Comparison of ENCODE assay signal across 8 cellular contexts in the genomic region with DNA sequence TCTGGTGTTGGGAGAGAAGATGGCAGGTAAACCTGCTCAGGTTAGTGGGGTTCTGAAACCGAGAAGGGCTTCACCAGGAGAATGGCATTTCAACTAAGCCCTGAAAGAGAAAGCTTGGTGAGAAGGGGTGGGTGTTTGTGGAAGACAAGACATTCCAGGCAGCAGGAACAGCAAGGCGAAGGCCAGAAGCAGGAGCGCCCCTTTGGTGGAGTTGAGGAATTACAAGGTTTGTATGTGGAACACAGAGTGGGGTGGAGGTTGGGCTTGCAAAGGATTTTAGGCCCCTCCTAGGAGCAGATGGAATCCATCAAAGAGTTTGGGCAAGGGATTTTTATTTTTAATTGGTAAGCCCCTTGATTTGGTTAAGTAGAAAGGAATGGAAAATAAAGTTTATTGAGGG. TPM values are rescaled to one million over a fixed set of nuclear protein-coding genes. Genes with fewer than 3 reads are reported as not detected.
A peak's percentile ranks its signal among the peaks of the same experiment; 100 is the strongest.
DNase-seq lines count a peak whose midpoint lies in the region; ATAC-seq and TF ChIP-seq lines count a peak whose summit lies in the region.

No MANE protein-coding gene starts in this region.

- TF ChIP-seq CTCF in Caco-2 (IDR thresholded peaks at IDR 0.05; ENCODE audit: insufficient read depth in 1 of 2, low read depth in 1 of 2, low read length in 1 of 2, severe bottlenecking in 1 of 2, unreplicated experiment in 1 of 2): peak; percentile 65 to 67
- peak; percentile 71 for TF ChIP-seq CTCF in WERI-Rb-1 (IDR thresholded peaks at IDR 0.05; ENCODE audit: low read depth, low read length)
- TF ChIP-seq CTCF in right lobe of liver (IDR thresholded peaks at IDR 0.05): peak in 2 of 4 donors; percentile 13 to 30

- WGBS in right lobe of liver (ENCODE audit: insufficient coverage, low coverage, low lambda C conversion rate, missing lambda C conversion rate): 86% methylated on average over 3 of the region's 3 CpGs

- no peak overlapping the region for H3K4me3 Mint-ChIP-seq in Caco-2 (ENCODE audit: unreplicated experiment)
- no peak overlapping the region for H3K4me3 Mint-ChIP-seq in activated CD4-positive, alpha-beta T cell treated with anti-CD3 and anti-CD28 coated beads, Interleukin-2, amount 10 ng/mL, durations not matched to agents 7 days and 5 days

- H3K9me3 Mint-ChIP-seq in Caco-2 (ENCODE audit: unreplicated experiment): no peaks in the 10 kb centered on the region
- no peaks in the 10 kb centered on the region for H3K9me3 Mint-ChIP-seq in activated CD4-positive, alpha-beta T cell treated with anti-CD3 and anti-CD28 coated beads, Interleukin-2, amount 10 ng/mL, durations not matched to agents 7 days and 5 days

- H3K4me1 Mint-ChIP-seq in Caco-2 (ENCODE audit: low read depth, unreplicated experiment): peaks cover 7% of the 10 kb centered on the region
- H3K4me1 Mint-ChIP-seq in activated CD4-positive, alpha-beta T cell treated with anti-CD3 and anti-CD28 coated beads, Interleukin-2, amount 10 ng/mL, durations not matched to agents 7 days and 5 days: peaks cover 8% of the 10 kb centered on the region

- POLR2A ChIA-PET in Caco-2 (lab: Charles Lee): no interaction called here
- POLR2A ChIA-PET in activated CD4-positive, alpha-beta T cell treated with anti-CD3 and anti-CD28 coated beads, Interleukin-2, amount 10 ng/mL, durations not matched to agents 7 days and 5 days (lab: Charles Lee): no interaction called here

- H3K4me3 ChIP-seq in Caco-2 (ENCODE audit: low read depth, low read length) (no peak overlapping the region), WERI-Rb-1 (ENCODE audit: low read depth, low read length) (no peak overlapping the region), right lobe of liver (no peak overlapping the region)

- H3K27ac Mint-ChIP-seq in Caco-2 (ENCODE audit: unreplicated experiment): no peak overlapping the region
- no peak overlapping the region for H3K27ac Mint-ChIP-seq in activated CD4-positive, alpha-beta T cell treated with anti-CD3 and anti-CD28 coated beads, Interleukin-2, amount 10 ng/mL, durations not matched to agents 7 days and 5 days

- intact Hi-C loops in Caco-2 (cut with micrococcal nuclease; ENCODE audit: unreplicated experiment): no loop called here
- intact Hi-C loops in right lobe of liver (cut with DNase I): no loop called here

- CTCF ChIA-PET in Caco-2 (lab: Charles Lee): no interaction called here
- CTCF ChIA-PET in activated CD4-positive, alpha-beta T cell treated with anti-CD3 and anti-CD28 coated beads, Interleukin-2, amount 10 ng/mL, durations not matched to agents 7 days and 5 days (lab: Charles Lee): no interaction called here

- H3K4me1 ChIP-seq in Caco-2: no peaks in the 10 kb centered on the region
- peaks cover 0 to 10% (median 0%) of the 10 kb centered on the region in 4 donors for H3K4me1 ChIP-seq in right lobe of liver

- H3K36me3 ChIP-seq in Caco-2 (ENCODE audit: control insufficient read depth, insufficient read depth, low read length) (no peaks in the 10 kb centered on the region), WERI-Rb-1 (no peaks in the 10 kb centered on the region), right lobe of liver (no peaks in the 10 kb centered on the region)

- peak; percentile 56 to 67 for DNase-seq in Caco-2
- peak; percentile 26 for DNase-seq in HPDE6-E6E7 (ENCODE audit: extremely low spot score)
- peak; percentile 60 for DNase-seq in WERI-Rb-1
- DNase-seq in right lobe of liver: no peak
- DNase-seq in putamen (ENCODE audit: low spot score): no peak
- no peak for DNase-seq in activated CD4-positive, alpha-beta T cell treated with anti-CD3 and anti-CD28 coated beads, Interleukin-2, amount 10 ng/mL, durations not matched to agents 7 days and 5 days

- TF ChIP-seq POLR2A in right lobe of liver (IDR thresholded peaks at IDR 0.05): no peak

- H3K27me3 ChIP-seq in Caco-2 (replicated peaks; ENCODE audit: control insufficient read depth, insufficient read depth, low read length) (no peaks in the 10 kb centered on the region), WERI-Rb-1 (ENCODE audit: insufficient read depth, low read depth, severe bottlenecking) (no peaks in the 10 kb centered on the region), right lobe of liver (no peaks in the 10 kb centered on the region)

- H3K36me3 Mint-ChIP-seq in Caco-2 (ENCODE audit: insufficient read depth, unreplicated experiment): no peaks in the 10 kb centered on the region
- H3K36me3 Mint-ChIP-seq in activated CD4-positive, alpha-beta T cell treated with anti-CD3 and anti-CD28 coated beads, Interleukin-2, amount 10 ng/mL, durations not matched to agents 7 days and 5 days (ENCODE audit: low read depth): no peaks in the 10 kb centered on the region

- BruUV-seq in Caco-2 (replicated peaks; lab: Mats Ljungman, UMichigan): no TSS peak

- H3K27me3 Mint-ChIP-seq in Caco-2 (ENCODE audit: insufficient read depth, unreplicated experiment): no peaks in the 10 kb centered on the region
- no peaks in the 10 kb centered on the region for H3K27me3 Mint-ChIP-seq in activated CD4-positive, alpha-beta T cell treated with anti-CD3 and anti-CD28 coated beads, Interleukin-2, amount 10 ng/mL, durations not matched to agents 7 days and 5 days

- H3K9me3 ChIP-seq in Caco-2 (no peaks in the 10 kb centered on the region), WERI-Rb-1 (ENCODE audit: severe bottlenecking) (no peaks in the 10 kb centered on the region), right lobe of liver (no peaks in the 10 kb centered on the region)

- ATAC-seq in right lobe of liver (peak in 3 of 4 donors; percentile 8 to 45 (median 26)), GM19395 (IDR thresholded peaks at IDR 0.05; ENCODE audit: unreplicated experiment) (no peak), GM18873 (IDR thresholded peaks at IDR 0.05; ENCODE audit: low FRiP score, unreplicated experiment) (no peak)

- H3K27ac ChIP-seq in WERI-Rb-1 (no peak overlapping the region), right lobe of liver (no peak overlapping the region)

RNA-seq across cellular contexts. Expression of gene ELOA, which starts 24.8 kb away (rescaled TPM):
- total RNA-seq in Caco-2 (2022) (29.4 and 31.3 TPM in 2 replicates), right lobe of liver (10 to 100 TPM; 21.1 to 42.2 (median 36.1) TPM)
- 10 to 100 TPM; 29.8 to 33.5 TPM for total RNA-seq in activated CD4-positive, alpha-beta T cell treated with anti-CD3 and anti-CD28 coated beads, Interleukin-2, amount 10 ng/mL, durations not matched to agents 7 days and 5 days

RNA-seq across cellular contexts. Expression of gene RPL11, which starts 26.9 kb away (rescaled TPM):
- total RNA-seq in Caco-2 (2022) (1,040 and 1,063 TPM in 2 replicates), right lobe of liver (100 to 1,000 TPM; 341 to 471 (median 405) TPM)
- total RNA-seq in activated CD4-positive, alpha-beta T cell treated with anti-CD3 and anti-CD28 coated beads, Interleukin-2, amount 10 ng/mL, durations not matched to agents 7 days and 5 days: 1,000 to 10,000 TPM; 1,078 to 1,188 TPM

RNA-seq across cellular contexts. Expression of gene PITHD1, which starts 59.7 kb away (rescaled TPM):
- total RNA-seq in Caco-2 (2022) (44.7 and 47.8 TPM in 2 replicates), right lobe of liver (10 to 100 TPM; 22.9 to 34.7 (median 30.6) TPM)
- total RNA-seq in activated CD4-positive, alpha-beta T cell treated with anti-CD3 and anti-CD28 coated beads, Interleukin-2, amount 10 ng/mL, durations not matched to agents 7 days and 5 days: 10 to 100 TPM; 54.3 to 55.3 TPM

Comparison
In these comparisons a context has a peak if more than half of its experiments do, and no peak if none do; other contexts are left out.
1. DNase-seq: peak in Caco-2 (2 of 2), HPDE6-E6E7 (single experiment) and WERI-Rb-1 (single experiment); none in right lobe of liver (0 of 3), putamen (single experiment) and activated CD4-positive, alpha-beta T cell treated with anti-CD3 and anti-CD28 coated beads, Interleukin-2, amount 10 ng/mL, durations not matched to agents 7 days and 5 days (single experiment).
2. ATAC-seq: peak in right lobe of liver (3 of 4); none in GM19395 (single experiment) and GM18873 (single experiment).